In genomic region chr7:602341-603141, GRCh38 we compare ENCODE assay signal across 9 cellular contexts.
DNase-seq lines count a peak whose midpoint lies in the region; ATAC-seq, FAIRE-seq and TF ChIP-seq lines count a peak whose summit lies in the region.
"Had no signal": no experiment of that assay in that cellular context is flagged by ENCODE, and none has a peak within 500 bp of the region (broad histone marks: within the 10 kb centered on the region; RNA-seq: fewer than 3 reads in every experiment).

No MANE protein-coding gene starts in this region.

- peaks cover 33% of the 10 kb centered on the region for H3K79me2 ChIP-seq in GM12878 (ENCODE audit: control insufficient read depth, insufficient read depth, low read length)

- TF ChIP-seq CTCF in heart left ventricle (IDR thresholded peaks at IDR 0.05) (no peak), GM12878 (IDR thresholded peaks at IDR 0.05 in 2 of 3, conservative IDR thresholded peaks at IDR 0.05 in 1 of 3; ENCODE audit: control insufficient read depth in 2 of 3, extremely low read depth in 1 of 3, insufficient read depth in 1 of 3, low read depth in 3 of 3, low read length in 3 of 3) (no peak), omental fat pad (IDR thresholded peaks at IDR 0.05) (no peak)

- no peaks in the 10 kb centered on the region for H4K20me1 ChIP-seq in GM12878 (ENCODE audit: control insufficient read depth, insufficient read depth)

- WGBS in heart left ventricle, 4 donors = 72 to 86% (median 78%) methylated on average over 36 to 38 of the region's 38 CpGs
- WGBS in GM12878 (ENCODE audit: insufficient coverage, insufficient replicate concordance, low lambda C conversion rate, missing lambda C conversion rate) = 8% methylated on average over 37 of the region's 38 CpGs

- no peaks in the 10 kb centered on the region for H3K9me3 ChIP-seq in heart left ventricle
- no peaks in the 10 kb centered on the region; the same call in 2 of the 3 replicates for H3K9me3 ChIP-seq in GM12878 (replicated peaks; ENCODE audit: control insufficient read depth, insufficient read depth, low read length)
- H3K9me3 ChIP-seq in SJCRH30 (replicated peaks) = no peaks in the 10 kb centered on the region

- intact Hi-C loops in heart left ventricle (cut with DNase I) (no loop called here), cardiac septum (cut with DNase I) (no loop called here), GM12878 (cut with micrococcal nuclease; ENCODE audit: unreplicated experiment) (loop anchor here (2.0 to 5.0 kb wide), 3 partner anchors 124 to 350 kb away; partner anchors contain the start of genes ADAP1, DNAAF5 and PRKAR1B)

- DNase-seq in heart left ventricle = peak in 3 of 5 donors; percentile 51 to 69 (median 56)
- no peak for DNase-seq in cardiac septum (ENCODE audit: low spot score)
- DNase-seq in GM12878 (ENCODE audit: low read depth, low spot score) = no peak
- DNase-seq in omental fat pad (ENCODE audit: low spot score) = peak; percentile 23
- no peak for DNase-seq in SJCRH30

- CTCF ChIA-PET in GM12878 (lab: Yijun Ruan, JAX) = interaction anchor here (0.7 kb wide), 1 partner anchor 181 kb away, joined by 5 read pairs; no protein-coding TSS in a partner anchor

- TSS peak; percentile 38 for BruUV-seq in GM12878 (replicated peaks; lab: Mats Ljungman, UMichigan)

- H3K27me3 ChIP-seq in heart left ventricle (no peaks in the 10 kb centered on the region), GM12878 (replicated peaks in 1 of 2; ENCODE audit: control insufficient read depth in 2 of 2, insufficient read depth in 2 of 2, low read length in 1 of 2) (no peaks in the 10 kb centered on the region), SJCRH30 (no peaks in the 10 kb centered on the region)

- TF ChIP-seq RAD21 in GM12878 (IDR thresholded peaks at IDR 0.05; ENCODE audit: insufficient read depth, low read depth, low read length) = no peak

- in situ Hi-C loops in GM12878 (cut with MboI) = no loop called here

- peak overlapping the region; percentile 96 for H3K4me2 ChIP-seq in GM12878 (ENCODE audit: control insufficient read depth, insufficient read depth)

- ATAC-seq in heart left ventricle (peak in 1 of 4 donors; percentile 19), GM12878 (peak; percentile 42), omental fat pad (ENCODE audit: low FRiP score) (no peak), GM19324 (IDR thresholded peaks at IDR 0.05; ENCODE audit: low FRiP score, unreplicated experiment) (no peak), GM18909 (IDR thresholded peaks at IDR 0.05; ENCODE audit: poor library complexity, unreplicated experiment) (no peak), HG03460 (IDR thresholded peaks at IDR 0.05; ENCODE audit: unreplicated experiment) (no peak)

- H3K4me1 ChIP-seq in heart left ventricle (peaks cover 0 to 54% (median 30%) of the 10 kb centered on the region in 12 donors), GM12878 (ENCODE audit: control insufficient read depth, insufficient read depth, low read length) (peaks cover 48% of the 10 kb centered on the region), SJCRH30 (no peaks in the 10 kb centered on the region)

- FAIRE-seq in GM12878 (lab: Jason Lieb, UNC) = peak; percentile 13
- FAIRE-seq: keratinocyte had no signal

- H3K9ac ChIP-seq in GM12878 (ENCODE audit: control insufficient read depth, insufficient read depth, low read length) = peak overlapping the region; percentile 69

- TF ChIP-seq POLR2A in heart left ventricle (IDR thresholded peaks at IDR 0.05) (no peak), GM12878 (IDR thresholded peaks at IDR 0.05; ENCODE audit: low read depth, low read length) (peak; percentile 72; the same call in 1 of the 2 replicates)

- H2AFZ ChIP-seq in GM12878 (ENCODE audit: control insufficient read depth, low read depth, low read length) = peak overlapping the region; percentile 73

- RAD21 ChIA-PET in GM12878 (lab: Charles Lee; ENCODE audit: unreplicated experiment) = interaction anchor here (1.0 to 1.3 kb wide), 3 partner anchors 70 to 86 kb away, joined by 3 to 4 read pairs (median 3); no protein-coding TSS in a partner anchor

- SMC1A ChIA-PET in GM12878 (lab: Charles Lee; ENCODE audit: uncharacterized antibody, unreplicated experiment) = no interaction called here

- H3K4me3 ChIP-seq in heart left ventricle (peak overlapping the region in 4 of 12 donors; percentile 17 to 39 (median 23)), GM12878 (peak overlapping the region; percentile 67), SJCRH30 (no peak overlapping the region)

- no peak for TF ChIP-seq EP300 in GM12878 (IDR thresholded peaks at IDR 0.05; ENCODE audit: borderline replicate concordance in 1 of 2, control insufficient read depth in 1 of 2, low read depth in 2 of 2, low read length in 2 of 2)

- H3K27ac ChIP-seq in heart left ventricle = peak overlapping the region in 11 of 12 donors; percentile 10 to 95 (median 67)
- peak overlapping the region; percentile 98 for H3K27ac ChIP-seq in GM12878 (ENCODE audit: control insufficient read depth, insufficient read depth)
- H3K27ac ChIP-seq in SJCRH30 = no peak overlapping the region; the same call in 1 of the 2 replicates

- H3K36me3 ChIP-seq in heart left ventricle (peaks cover 0 to 14% (median 0%) of the 10 kb centered on the region in 9 donors), GM12878 (ENCODE audit: control insufficient read depth in 2 of 2, insufficient read depth in 2 of 2, low read length in 1 of 2) (peaks cover 0 to 3% of the 10 kb centered on the region in 2 experiments; a peak in 3 of 4 replicates), SJCRH30 (no peaks in the 10 kb centered on the region)

- POLR2A ChIA-PET in GM12878 (lab: Charles Lee) = interaction anchor here (1.0 to 1.7 kb wide), 5 partner anchors 9 to 149 kb away, joined by 3 to 9 read pairs (median 4); no protein-coding TSS in a partner anchor

TF ChIP-seq in GM12878, 131 proteins besides CTCF, POLR2A, EP300 and RAD21 (continues in another document):
- TF ChIP-seq RB1 (IDR thresholded peaks at IDR 0.05; ENCODE audit: borderline replicate concordance) (no peak), IRF4 (IDR thresholded peaks at IDR 0.05; ENCODE audit: low read depth, low read length) (no peak), HCFC1 (IDR thresholded peaks at IDR 0.05; ENCODE audit: low read length) (no peak), CHD1 (IDR thresholded peaks at IDR 0.05; ENCODE audit: low read depth, low read length) (no peak), IKZF1 (conservative IDR thresholded peaks at IDR 0.05) (peak; percentile 79), RBBP5 (conservative IDR thresholded peaks at IDR 0.05) (no peak), CHD2 (IDR thresholded peaks at IDR 0.05; ENCODE audit: borderline replicate concordance, low read depth, low read length) (no peak), CREM (IDR thresholded peaks at IDR 0.05; ENCODE audit: low read depth) (0 out of 2 replicates have a peak, but pooled peaks have one; percentile 26), USF2 (IDR thresholded peaks at IDR 0.05; ENCODE audit: borderline replicate concordance, low read depth, low read length) (no peak), NFYA (IDR thresholded peaks at IDR 0.05; ENCODE audit: borderline replicate concordance, low read depth, low read length) (no peak), SPI1 (IDR thresholded peaks at IDR 0.05; ENCODE audit: borderline replicate concordance, insufficient read depth, low read depth, low read length) (no peak), JUNB (IDR thresholded peaks at IDR 0.05) (no peak)
- TF ChIP-seq, protein P1, sequence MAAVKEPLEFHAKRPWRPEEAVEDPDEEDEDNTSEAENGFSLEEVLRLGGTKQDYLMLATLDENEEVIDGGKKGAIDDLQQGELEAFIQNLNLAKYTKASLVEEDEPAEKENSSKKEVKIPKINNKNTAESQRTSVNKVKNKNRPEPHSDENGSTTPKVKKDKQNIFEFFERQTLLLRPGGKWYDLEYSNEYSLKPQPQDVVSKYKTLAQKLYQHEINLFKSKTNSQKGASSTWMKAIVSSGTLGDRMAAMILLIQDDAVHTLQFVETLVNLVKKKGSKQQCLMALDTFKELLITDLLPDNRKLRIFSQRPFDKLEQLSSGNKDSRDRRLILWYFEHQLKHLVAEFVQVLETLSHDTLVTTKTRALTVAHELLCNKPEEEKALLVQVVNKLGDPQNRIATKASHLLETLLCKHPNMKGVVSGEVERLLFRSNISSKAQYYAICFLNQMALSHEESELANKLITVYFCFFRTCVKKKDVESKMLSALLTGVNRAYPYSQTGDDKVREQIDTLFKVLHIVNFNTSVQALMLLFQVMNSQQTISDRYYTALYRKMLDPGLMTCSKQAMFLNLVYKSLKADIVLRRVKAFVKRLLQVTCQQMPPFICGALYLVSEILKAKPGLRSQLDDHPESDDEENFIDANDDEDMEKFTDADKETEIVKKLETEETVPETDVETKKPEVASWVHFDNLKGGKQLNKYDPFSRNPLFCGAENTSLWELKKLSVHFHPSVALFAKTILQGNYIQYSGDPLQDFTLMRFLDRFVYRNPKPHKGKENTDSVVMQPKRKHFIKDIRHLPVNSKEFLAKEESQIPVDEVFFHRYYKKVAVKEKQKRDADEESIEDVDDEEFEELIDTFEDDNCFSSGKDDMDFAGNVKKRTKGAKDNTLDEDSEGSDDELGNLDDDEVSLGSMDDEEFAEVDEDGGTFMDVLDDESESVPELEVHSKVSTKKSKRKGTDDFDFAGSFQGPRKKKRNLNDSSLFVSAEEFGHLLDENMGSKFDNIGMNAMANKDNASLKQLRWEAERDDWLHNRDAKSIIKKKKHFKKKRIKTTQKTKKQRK (IDR thresholded peaks at IDR 0.05; ENCODE audit: low read depth, low read length) = no peak
- TF ChIP-seq, protein P2, sequence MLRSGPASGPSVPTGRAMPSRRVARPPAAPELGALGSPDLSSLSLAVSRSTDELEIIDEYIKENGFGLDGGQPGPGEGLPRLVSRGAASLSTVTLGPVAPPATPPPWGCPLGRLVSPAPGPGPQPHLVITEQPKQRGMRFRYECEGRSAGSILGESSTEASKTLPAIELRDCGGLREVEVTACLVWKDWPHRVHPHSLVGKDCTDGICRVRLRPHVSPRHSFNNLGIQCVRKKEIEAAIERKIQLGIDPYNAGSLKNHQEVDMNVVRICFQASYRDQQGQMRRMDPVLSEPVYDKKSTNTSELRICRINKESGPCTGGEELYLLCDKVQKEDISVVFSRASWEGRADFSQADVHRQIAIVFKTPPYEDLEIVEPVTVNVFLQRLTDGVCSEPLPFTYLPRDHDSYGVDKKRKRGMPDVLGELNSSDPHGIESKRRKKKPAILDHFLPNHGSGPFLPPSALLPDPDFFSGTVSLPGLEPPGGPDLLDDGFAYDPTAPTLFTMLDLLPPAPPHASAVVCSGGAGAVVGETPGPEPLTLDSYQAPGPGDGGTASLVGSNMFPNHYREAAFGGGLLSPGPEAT (IDR thresholded peaks at IDR 0.05; ENCODE audit: low read depth) = no peak

Comparison
In these comparisons a context has a peak if more than half of its experiments do, and no peak if none do; other contexts are left out.
1. DNase-seq: peak in heart left ventricle (3 of 5) and omental fat pad (single experiment); none in cardiac septum (single experiment), GM12878 (single experiment) and SJCRH30 (0 of 2).